Comparison of ENCODE assay signal across 19 cellular contexts in genomic region chr4:7183161-7183560, GRCh38. TPM values are rescaled to one million over a fixed set of nuclear protein-coding genes. Genes with fewer than 3 reads are reported as not detected.
DNase-seq lines count a peak whose midpoint lies in the region; ATAC-seq and TF ChIP-seq lines count a peak whose summit lies in the region.
"Had no signal": no experiment of that assay in that cellular context is flagged by ENCODE, and none has a peak within 500 bp of the region (broad histone marks: within the 10 kb centered on the region; RNA-seq: fewer than 3 reads in every experiment).

No MANE protein-coding gene starts in this region.

- H3K4me3 Mint-ChIP-seq in activated CD8-positive, alpha-beta memory T cell treated with anti-CD3 and anti-CD28 coated beads, Interleukin-2, amount 10 ng/mL, durations not matched to agents 7 days and 5 days: no peak overlapping the region
- no peak overlapping the region for H3K4me3 Mint-ChIP-seq in activated naive CD8-positive, alpha-beta T cell treated with anti-CD3 and anti-CD28 coated beads, Interleukin-2, amount 50 U/mL, for 24 hours
- H3K4me3 Mint-ChIP-seq: activated B cell treated with CpG ODN at 0.5 μM for 24 hours; naive thymus-derived CD4-positive, alpha-beta T cell had no signal

- H3K4me1 Mint-ChIP-seq in activated CD8-positive, alpha-beta memory T cell treated with anti-CD3 and anti-CD28 coated beads, Interleukin-2, amount 10 ng/mL, durations not matched to agents 7 days and 5 days: peaks cover 16% of the 10 kb centered on the region
- H3K4me1 Mint-ChIP-seq in activated naive CD8-positive, alpha-beta T cell treated with anti-CD3 and anti-CD28 coated beads, Interleukin-2, amount 50 U/mL, for 24 hours: peaks cover 11% of the 10 kb centered on the region
- H3K4me1 Mint-ChIP-seq: activated B cell treated with CpG ODN at 0.5 μM for 24 hours had no signal

- POLR2A ChIA-PET in GM10248 (lab: Yijun Ruan, JAX): no interaction called here

- DNase-seq in activated CD8-positive, alpha-beta memory T cell treated with anti-CD3 and anti-CD28 coated beads, Interleukin-2, amount 10 ng/mL, durations not matched to agents 7 days and 5 days: peak; percentile 82
- DNase-seq in activated CD8-positive, alpha-beta memory T cell treated with anti-CD3 and anti-CD28 coated beads for 24 hours: no peak
- DNase-seq in M059J (ENCODE audit: low read depth): peak; percentile 20
- DNase-seq in activated naive CD8-positive, alpha-beta T cell treated with anti-CD3 and anti-CD28 coated beads, Interleukin-2, amount 50 U/mL, for 24 hours: peak; percentile 16
- DNase-seq in stimulated activated CD4-positive, alpha-beta T cell treated with anti-CD3 and anti-CD28 coated beads, Interleukin-1b, Interleukin-23, amount 100 ng/mL, for 48 hours: peak; percentile 70
- no peak for DNase-seq in GM10248 (ENCODE audit: extremely low spot score)
- no peak for DNase-seq in NCI-H2196 treated with DMSO at 0.1 percent for 48 hours (lab: John Stamatoyannopoulos, UW; ENCODE audit: unreplicated experiment)
- DNase-seq: activated B cell treated with CpG ODN at 0.5 μM for 24 hours; C1 segment of cervical spinal cord; heart right ventricle; mammary epithelial cell; NCI-H1092; NCI-H748 treated with DMSO at 0.1 percent for 48 hours; SIG-M5; stimulated activated naive CD4-positive, alpha-beta T cell; upper lobe of right lung had no signal

- peaks cover 9% of the 10 kb centered on the region for H3K9me3 Mint-ChIP-seq in activated CD8-positive, alpha-beta memory T cell treated with anti-CD3 and anti-CD28 coated beads, Interleukin-2, amount 10 ng/mL, durations not matched to agents 7 days and 5 days (ENCODE audit: low read depth)
- peaks cover 13% of the 10 kb centered on the region for H3K9me3 Mint-ChIP-seq in activated naive CD8-positive, alpha-beta T cell treated with anti-CD3 and anti-CD28 coated beads, Interleukin-2, amount 50 U/mL, for 24 hours

- no peak for TF ChIP-seq CTCF in GM10248 (IDR thresholded peaks at IDR 0.05; ENCODE audit: control extremely low read depth, extremely low read depth, low read depth, missing control alignments)

- H3K27ac Mint-ChIP-seq in activated CD8-positive, alpha-beta memory T cell treated with anti-CD3 and anti-CD28 coated beads, Interleukin-2, amount 10 ng/mL, durations not matched to agents 7 days and 5 days: peak overlapping the region; percentile 58
- no peak overlapping the region for H3K27ac Mint-ChIP-seq in activated naive CD8-positive, alpha-beta T cell treated with anti-CD3 and anti-CD28 coated beads, Interleukin-2, amount 50 U/mL, for 24 hours
- H3K27ac Mint-ChIP-seq: activated B cell treated with CpG ODN at 0.5 μM for 24 hours; activated T-helper 2 cell treated with anti-CD3 and anti-CD28 coated beads, Interferon-gamma antibody, Interleukin-2, Interleukin-4, amounts not matched to agents 10 μg/mL and 5 μg/mL and 100 μg/mL, durations not matched to agents 14 hours and 24 hours and 36 hours; naive thymus-derived CD4-positive, alpha-beta T cell had no signal

- H3K36me3 Mint-ChIP-seq in activated CD8-positive, alpha-beta memory T cell treated with anti-CD3 and anti-CD28 coated beads, Interleukin-2, amount 10 ng/mL, durations not matched to agents 7 days and 5 days: peaks cover 8% of the 10 kb centered on the region
- H3K36me3 Mint-ChIP-seq in activated naive CD8-positive, alpha-beta T cell treated with anti-CD3 and anti-CD28 coated beads, Interleukin-2, amount 50 U/mL, for 24 hours (ENCODE audit: low read depth): peaks cover 5% of the 10 kb centered on the region

- CTCF ChIA-PET in activated CD8-positive, alpha-beta memory T cell treated with anti-CD3 and anti-CD28 coated beads, Interleukin-2, amount 10 ng/mL, durations not matched to agents 7 days and 5 days (lab: Charles Lee): no interaction called here
- CTCF ChIA-PET in GM10248 (lab: Yijun Ruan, JAX): no interaction called here

- ATAC-seq in activated CD8-positive, alpha-beta memory T cell treated with anti-CD3 and anti-CD28 coated beads, Interleukin-2, amount 10 ng/mL, durations not matched to agents 7 days and 5 days: peak; percentile 85
- peak; percentile 91 for ATAC-seq in activated naive CD8-positive, alpha-beta T cell treated with anti-CD3 and anti-CD28 coated beads, Interleukin-2, amount 50 U/mL, for 24 hours
- no peak for ATAC-seq in HG03565 (IDR thresholded peaks at IDR 0.05; ENCODE audit: unreplicated experiment)
- ATAC-seq: heart right ventricle; naive thymus-derived CD4-positive, alpha-beta T cell; upper lobe of right lung had no signal

- peaks cover 46% of the 10 kb centered on the region for H3K27me3 Mint-ChIP-seq in activated CD8-positive, alpha-beta memory T cell treated with anti-CD3 and anti-CD28 coated beads, Interleukin-2, amount 10 ng/mL, durations not matched to agents 7 days and 5 days
- H3K27me3 Mint-ChIP-seq in activated naive CD8-positive, alpha-beta T cell treated with anti-CD3 and anti-CD28 coated beads, Interleukin-2, amount 50 U/mL, for 24 hours: peaks cover 12% of the 10 kb centered on the region

RNA-seq across cellular contexts. Expression of gene SORCS2, which starts 9.2 kb away (rescaled TPM):
- total RNA-seq in activated CD8-positive, alpha-beta memory T cell treated with anti-CD3 and anti-CD28 coated beads, Interleukin-2, amount 10 ng/mL, durations not matched to agents 7 days and 5 days: under 1 TPM; 0.05 to 0.06 TPM
- 0.02 TPM in 1 of 2 replicates, not detected in the other for total RNA-seq in M059J (2014; rRNA removed; shearing (Covaris generic))
- total RNA-seq: activated B cell treated with CpG ODN at 0.5 μM for 24 hours had no signal

Comparison
In these comparisons a context has a peak if more than half of its experiments do, and no peak if none do; other contexts are left out.
1. DNase-seq: peak in activated CD8-positive, alpha-beta memory T cell treated with anti-CD3 and anti-CD28 coated beads, Interleukin-2, amount 10 ng/mL, durations not matched to agents 7 days and 5 days (single experiment), M059J (single experiment), activated naive CD8-positive, alpha-beta T cell treated with anti-CD3 and anti-CD28 coated beads, Interleukin-2, amount 50 U/mL, for 24 hours (single experiment) and stimulated activated CD4-positive, alpha-beta T cell treated with anti-CD3 and anti-CD28 coated beads, Interleukin-1b, Interleukin-23, amount 100 ng/mL, for 48 hours (single experiment); none in activated CD8-positive, alpha-beta memory T cell treated with anti-CD3 and anti-CD28 coated beads for 24 hours (single experiment), GM10248 (single experiment) and NCI-H2196 treated with DMSO at 0.1 percent for 48 hours (single experiment).